ENCODE assay signal across 20 cellular contexts in the genomic region with DNA sequence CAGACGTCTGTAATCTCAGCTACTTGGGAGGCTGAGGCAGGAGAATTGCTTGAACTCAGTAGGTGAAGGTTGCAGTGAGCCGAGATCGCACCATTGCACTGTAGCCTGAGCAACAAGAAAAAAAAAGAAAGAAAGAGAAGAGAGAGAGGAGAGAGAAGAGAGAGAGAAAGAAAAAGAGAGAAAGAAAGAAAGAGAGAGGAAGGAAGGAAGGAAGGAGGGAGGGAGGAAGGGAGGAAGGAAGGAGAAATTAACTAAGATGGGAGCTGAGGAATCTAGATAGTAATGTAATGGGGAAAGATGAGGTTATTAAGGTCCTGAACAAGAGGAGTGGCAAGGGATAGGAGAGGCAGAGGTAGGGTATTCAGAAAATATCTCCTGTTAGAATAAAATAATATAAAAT.
"Had no signal": no experiment of that assay in that cellular context is flagged by ENCODE, and none has a peak within 500 bp of the region (broad histone marks: within the 10 kb centered on the region; RNA-seq: fewer than 3 reads in every experiment).

No MANE protein-coding gene starts in this region.

- H3K27ac Mint-ChIP-seq: activated CD4-positive, alpha-beta T cell treated with anti-CD3 and anti-CD28 coated beads, Interleukin-2, amount 10 ng/mL, durations not matched to agents 7 days and 5 days; activated CD8-positive, alpha-beta T cell treated with anti-CD3 and anti-CD28 coated beads, Interleukin-2, amount 10 ng/mL, durations not matched to agents 7 days and 5 days had no signal

- H3K4me3 Mint-ChIP-seq: activated CD4-positive, alpha-beta T cell treated with anti-CD3 and anti-CD28 coated beads, Interleukin-2, amount 10 ng/mL, durations not matched to agents 7 days and 5 days; activated CD8-positive, alpha-beta T cell treated with anti-CD3 and anti-CD28 coated beads, Interleukin-2, amount 10 ng/mL, durations not matched to agents 7 days and 5 days; activated naive CD4-positive, alpha-beta T cell treated with anti-CD3 and anti-CD28 coated beads, Interleukin-2, amount 50 U/mL, for 24 hours; natural killer cell; stimulated activated naive CD8-positive, alpha-beta T cell treated with anti-CD3 and anti-CD28 coated beads, Interleukin-15, Interleukin-2, amounts not matched to agents 100 ng/mL and 50 ng/mL, for 24 hours had no signal

- H3K4me3 ChIP-seq: adrenal gland, ascending aorta, lower lobe of right lung, prostate gland, tibial artery had no signal

- H3K27me3 Mint-ChIP-seq: activated naive CD4-positive, alpha-beta T cell treated with anti-CD3 and anti-CD28 coated beads, Interleukin-2, amount 50 U/mL, for 24 hours; stimulated activated naive CD8-positive, alpha-beta T cell treated with anti-CD3 and anti-CD28 coated beads, Interleukin-15, Interleukin-2, amounts not matched to agents 100 ng/mL and 50 ng/mL, for 24 hours had no signal

- H3K4me1 ChIP-seq: ascending aorta, lower lobe of right lung, prostate gland, tibial artery had no signal

- H3K36me3 Mint-ChIP-seq: activated naive CD4-positive, alpha-beta T cell treated with anti-CD3 and anti-CD28 coated beads, Interleukin-2, amount 50 U/mL, for 24 hours; natural killer cell had no signal

- H3K36me3 ChIP-seq: adrenal gland, ascending aorta, brain microvascular endothelial cell, lower lobe of right lung, prostate gland, tibial artery had no signal

- FAIRE-seq: endothelial cell of umbilical vein, kidney had no signal

- H3K9me3 ChIP-seq: adrenal gland, ascending aorta, lower lobe of right lung, prostate gland, tibial artery had no signal

- H3K27ac ChIP-seq: adrenal gland, ascending aorta, brain microvascular endothelial cell, lower lobe of right lung, prostate gland, tibial artery, VCaP had no signal

- H3K9me3 Mint-ChIP-seq: activated CD4-positive, alpha-beta T cell treated with anti-CD3 and anti-CD28 coated beads, Interleukin-2, amount 10 ng/mL, durations not matched to agents 7 days and 5 days; activated naive CD4-positive, alpha-beta T cell treated with anti-CD3 and anti-CD28 coated beads, Interleukin-2, amount 50 U/mL, for 24 hours; natural killer cell; stimulated activated naive CD8-positive, alpha-beta T cell treated with anti-CD3 and anti-CD28 coated beads, Interleukin-15, Interleukin-2, amounts not matched to agents 100 ng/mL and 50 ng/mL, for 24 hours; T-helper 2 cell treated with Interferon-gamma antibody and Interleukin-4, amounts not matched to agents 5 μg/mL and 100 μg/mL, for 36 hours had no signal

- H3K27me3 ChIP-seq: adrenal gland, ascending aorta, brain microvascular endothelial cell had no signal

- DNase-seq: activated CD4-positive, CD25-positive, alpha-beta regulatory T cell treated with anti-CD3 and anti-CD28 coated beads, Interleukin-2, amount 50 U/mL, for 72 hours; activated CD8-positive, alpha-beta T cell treated with anti-CD3 and anti-CD28 coated beads, Interleukin-2, amount 10 ng/mL, durations not matched to agents 7 days and 5 days; activated gamma-delta T cell treated with Interleukin-2 at 50 U/mL for 16 hours; brain microvascular endothelial cell; caudate nucleus; foreskin melanocyte; kidney; lower lobe of right lung; natural killer cell; stimulated activated CD4-positive, alpha-beta T cell treated with anti-CD3 and anti-CD28 coated beads, Interleukin-4, amount 100 ng/mL, for 1 hour had no signal
